ENCODE assay signal across 8 cellular contexts in genomic region chr19:16660763-16661479, GRCh38. TPM values are rescaled to one million over a fixed set of nuclear protein-coding genes. Genes with fewer than 3 reads are reported as not detected.
A peak's percentile ranks its signal among the peaks of the same experiment; 100 is the strongest.
DNase-seq lines count a peak whose midpoint lies in the region; ATAC-seq lines count a peak whose summit lies in the region.

TSS of gene TMEM38A (plus strand) at chr19:16661139. CDS start at chr19:16661218, 79 bp downstream.

- peaks cover 16% of the 10 kb centered on the region for H3K27me3 ChIP-seq in HUES64 (ENCODE audit: insufficient read depth, low read length)

- peak within 1 kb of the TSS; percentile 94 for H3K4me3 ChIP-seq in HUES64 (ENCODE audit: low read length)

- peak within 1 kb of the TSS; percentile 93 for H3K4me3 Mint-ChIP-seq in memory B cell
- peak within 1 kb of the TSS; percentile 96 to 100 for H3K4me3 Mint-ChIP-seq in stimulated activated naive B cell treated with anti-CD40 and anti-IgM and Interleukin-4, amounts not matched to agents 10 μg/mL and 1 μg/mL and 100 μg/mL, for 72 hours

- H3K4me1 ChIP-seq in HUES64 (ENCODE audit: insufficient read depth, low read length): no peaks in the 10 kb centered on the region

- peaks cover 14% of the 10 kb centered on the region for H3K36me3 Mint-ChIP-seq in memory B cell
- peaks cover 28 to 36% of the 10 kb centered on the region in 2 donors for H3K36me3 Mint-ChIP-seq in stimulated activated naive B cell treated with anti-CD40 and anti-IgM and Interleukin-4, amounts not matched to agents 10 μg/mL and 1 μg/mL and 100 μg/mL, for 72 hours

- H3K9me3 Mint-ChIP-seq in memory B cell: no peaks in the 10 kb centered on the region
- H3K9me3 Mint-ChIP-seq in stimulated activated naive B cell treated with anti-CD40 and anti-IgM and Interleukin-4, amounts not matched to agents 10 μg/mL and 1 μg/mL and 100 μg/mL, for 72 hours: no peaks in the 10 kb centered on the region

- ATAC-seq in memory B cell (ENCODE audit: low read depth): no peak
- peak; percentile 17 to 21 for ATAC-seq in stimulated activated naive B cell treated with anti-CD40 and anti-IgM and Interleukin-4, amounts not matched to agents 10 μg/mL and 1 μg/mL and 100 μg/mL, for 72 hours (replicated peaks)

- peaks cover 29% of the 10 kb centered on the region for H3K36me3 ChIP-seq in HUES64 (ENCODE audit: insufficient read depth, low read length)

- WGBS in HUES64: under 1% methylated on average over 76 of the region's 76 CpGs

- peak within 1 kb of the TSS; percentile 92 for H3K27ac Mint-ChIP-seq in memory B cell
- H3K27ac Mint-ChIP-seq in stimulated activated naive B cell treated with anti-CD40 and anti-IgM and Interleukin-4, amounts not matched to agents 10 μg/mL and 1 μg/mL and 100 μg/mL, for 72 hours: peak within 1 kb of the TSS; percentile 97

- H3K27me3 Mint-ChIP-seq in memory B cell: no peaks in the 10 kb centered on the region
- H3K27me3 Mint-ChIP-seq in stimulated activated naive B cell treated with anti-CD40 and anti-IgM and Interleukin-4, amounts not matched to agents 10 μg/mL and 1 μg/mL and 100 μg/mL, for 72 hours: no peaks in the 10 kb centered on the region

- peak within 1 kb of the TSS; percentile 97 for H3K27ac ChIP-seq in HUES64 (ENCODE audit: low read depth, low read length)

- peaks cover 25% of the 10 kb centered on the region for H3K4me1 Mint-ChIP-seq in memory B cell
- peaks cover 21 to 49% of the 10 kb centered on the region in 2 donors for H3K4me1 Mint-ChIP-seq in stimulated activated naive B cell treated with anti-CD40 and anti-IgM and Interleukin-4, amounts not matched to agents 10 μg/mL and 1 μg/mL and 100 μg/mL, for 72 hours

- DNase-seq in NCI-H1417 (lab: John Stamatoyannopoulos, UW): peak; percentile 31 to 58 (median 45)
- no peak for DNase-seq in NCI-H1417 treated with DMSO at 0.1 percent for 48 hours (lab: John Stamatoyannopoulos, UW)
- DNase-seq in activated CD4-positive, alpha-beta T cell treated with anti-CD3 and anti-CD28 coated beads for 4 hours: peak; percentile 32 to 47
- peak; percentile 61 for DNase-seq in ecto neural progenitor cell (ENCODE audit: low spot score)
- DNase-seq in memory B cell (ENCODE audit: low spot score in 2 of 2): peak; percentile 28 to 56
- peak; percentile 39 for DNase-seq in stimulated activated naive B cell treated with anti-CD40 and anti-IgM and Interleukin-4, amounts not matched to agents 10 μg/mL and 1 μg/mL and 100 μg/mL, for 72 hours
- no peak for DNase-seq in GOT3 (lab: John Stamatoyannopoulos, UW)

- peak within 1 kb of the TSS; percentile 93 for H3K9ac ChIP-seq in HUES64 (ENCODE audit: low read depth, low read length)

- no peaks in the 10 kb centered on the region for H3K9me3 ChIP-seq in HUES64 (ENCODE audit: insufficient read depth, low read depth, low read length)

RNA-seq across cellular contexts. Expression of gene TMEM38A, which starts in this region (rescaled TPM):
- 3.6 TPM for polyA plus RNA-seq in HUES64 (2013, experiment 1 of 2)
- polyA plus RNA-seq in HUES64 (2013, experiment 2 of 2): 5.5 TPM

Comparison
In these comparisons a context has a peak if more than half of its experiments do, and no peak if none do; other contexts are left out.
1. DNase-seq: peak in NCI-H1417 (3 of 3), activated CD4-positive, alpha-beta T cell treated with anti-CD3 and anti-CD28 coated beads for 4 hours (2 of 2), ecto neural progenitor cell (single experiment), memory B cell (2 of 2) and stimulated activated naive B cell treated with anti-CD40 and anti-IgM and Interleukin-4, amounts not matched to agents 10 μg/mL and 1 μg/mL and 100 μg/mL, for 72 hours (single experiment); none in NCI-H1417 treated with DMSO at 0.1 percent for 48 hours (single experiment) and GOT3 (single experiment).